8 cellular contexts compared by ENCODE assay signal in genomic region chr17:38349097-38349904, GRCh38. TPM values are rescaled to one million over a fixed set of nuclear protein-coding genes. Genes with fewer than 3 reads are reported as not detected.
A peak's percentile ranks its signal among the peaks of the same experiment; 100 is the strongest.
DNase-seq lines count a peak whose midpoint lies in the region; ATAC-seq and TF ChIP-seq lines count a peak whose summit lies in the region.

No MANE protein-coding gene starts in this region.

- peak overlapping the region in 1 of 59 donors; percentile 14 for H3K4me3 ChIP-seq in dorsolateral prefrontal cortex
- no peak overlapping the region for H3K4me3 ChIP-seq in lung

- DNase-seq in C1 segment of cervical spinal cord (lab: John Stamatoyannopoulos, UW) (peak in 12 of 14 donors; percentile 35 to 84 (median 69)), HPDE6-E6E7 (ENCODE audit: extremely low spot score) (peak; percentile 64), NCI-H774 (lab: John Stamatoyannopoulos, UW) (peak; percentile 85), dorsolateral prefrontal cortex (peak; percentile 81 to 92 (median 88)), lung (ENCODE audit: low spot score) (peak; percentile 88)
- peak; percentile 68 to 80 for DNase-seq in activated CD4-positive, alpha-beta T cell treated with anti-CD3 and anti-CD28 coated beads, Interleukin-2, amount 50 U/mL, for 24 hours (ENCODE audit: low read depth in 1 of 2, low spot score in 1 of 2)
- DNase-seq in stimulated activated CD8-positive, alpha-beta memory T cell treated with anti-CD3 and anti-CD28 coated beads, Interleukin-12 subunit alpha, Interleukin-12 subunit beta, amount 100 ng/mL, for 4 hours (ENCODE audit: low read depth), result peak; percentile 65

- ATAC-seq in lung (ENCODE audit: insufficient read depth, low FRiP score) (peak; percentile 50), GM21381 (IDR thresholded peaks at IDR 0.05; ENCODE audit: unreplicated experiment) (no peak)

- H3K27ac ChIP-seq in dorsolateral prefrontal cortex, result peak overlapping the region in 24 of 59 donors; percentile 4 to 64 (median 38)
- H3K27ac ChIP-seq in lung (ENCODE audit: low read depth in 1 of 2, low read length in 1 of 2), result no peak overlapping the region

- H3K9me3 ChIP-seq in lung (ENCODE audit: control insufficient read depth in 2 of 2, insufficient read depth in 1 of 2, low read length in 1 of 2), result no peaks in the 10 kb centered on the region

- H3K4me1 ChIP-seq in lung (ENCODE audit: control insufficient read depth in 2 of 2, insufficient read depth in 2 of 2, low read length in 2 of 2), result peaks cover 0 to 14% of the 10 kb centered on the region in 2 donors

- intact Hi-C loops in dorsolateral prefrontal cortex (cut with DNase I), result loop anchor here in 1 of 2 donors (2.0 kb wide), 1 partner anchor 66 kb away; no protein-coding TSS in a partner anchor

- no peaks in the 10 kb centered on the region for H3K27me3 ChIP-seq in dorsolateral prefrontal cortex
- H3K27me3 ChIP-seq in lung (ENCODE audit: control insufficient read depth, insufficient read depth), result no peaks in the 10 kb centered on the region

- 30 to 31% methylated on average over 10 of the region's 10 CpGs for whole genome bisulfite sequencing in lung, 2 donors

- TF ChIP-seq CTCF in dorsolateral prefrontal cortex (IDR thresholded peaks at IDR 0.05 in 54 of 56, conservative IDR thresholded peaks at IDR 0.05 in 2 of 56; ENCODE audit: low read depth in 1 of 56, partially characterized antibody in 56 of 56) (peak; percentile 72 to 97 (median 92)), lung (IDR thresholded peaks at IDR 0.05; ENCODE audit: control extremely low read depth, extremely low read depth) (peak; percentile 90)

- H3K36me3 ChIP-seq in lung (ENCODE audit: control insufficient read depth in 2 of 2, insufficient read depth in 2 of 2, low read length in 2 of 2), result no peaks in the 10 kb centered on the region

RNA-seq across cellular contexts. Expression of gene SOCS7, which starts 2.3 kb away (rescaled TPM):
- 10 to 100 TPM; 34.3 to 82.0 (median 51.3) TPM for total RNA-seq in dorsolateral prefrontal cortex
- 10 to 100 TPM; 12.0 to 23.6 TPM for total RNA-seq in lung
- 1 to 10 TPM; 6.5 to 8.3 TPM for polyA plus RNA-seq in lung

RNA-seq across cellular contexts. Expression of gene GPR179, which starts 5.5 kb away (rescaled TPM):
- 10 to 100 TPM in 66 of 120 experiments, 1 to 10 TPM in 54; 3.5 to 22.7 (median 10.9) TPM for total RNA-seq in dorsolateral prefrontal cortex
- total RNA-seq in lung, result under 1 TPM; 0.17 to 0.31 TPM
- polyA plus RNA-seq in lung, result under 1 TPM; 0.03 to 0.06 TPM

RNA-seq across cellular contexts. Expression of gene MRPL45, which starts 52.3 kb away (rescaled TPM):
- total RNA-seq in dorsolateral prefrontal cortex (10 to 100 TPM; 14.5 to 30.6 (median 22.6) TPM), lung (10 to 100 TPM; 23.4 to 36.0 TPM)
- 10 to 100 TPM; 16.3 to 22.8 TPM for polyA plus RNA-seq in lung
